Comparison of ENCODE assay signal across 1 cellular context in genomic region chr17:9370464-9370863, GRCh38.
TF ChIP-seq lines count a peak whose summit lies in the region.

No MANE protein-coding gene starts in this region.

TF ChIP-seq in SK-N-SH treated with all-trans-retinoic acid at 6 μM for 48 hours, 23 proteins besides CTCF, POLR2A, EP300 and RAD21 (continued from another document):
- no peak for TF ChIP-seq ESRRG (CRISPR knock-in tag; IDR thresholded peaks at IDR 0.05)
TF ChIP-seq in SK-N-SH treated with all-trans-retinoic acid at 6 μM for 48 hours: peak in this region for 0.
